ENCODE assay signal across 19 cellular contexts in genomic region chr12:88985631-88986030, GRCh38.
"Had no signal": no experiment of that assay in that cellular context is flagged by ENCODE, and none has a peak within 500 bp of the region (broad histone marks: within the 10 kb centered on the region; RNA-seq: fewer than 3 reads in every experiment).

No MANE protein-coding gene starts in this region.

- ATAC-seq: left ventricle myocardium superior, WTC11 had no signal

- H3K4me3 Mint-ChIP-seq: activated CD4-positive, alpha-beta T cell treated with anti-CD3 and anti-CD28 coated beads, Interleukin-2, amount 10 ng/mL, durations not matched to agents 7 days and 5 days; activated naive CD8-positive, alpha-beta T cell; endodermal cell; memory B cell; natural killer cell treated with Interleukin-12 subunit alpha and Interleukin-12 subunit beta and Interleukin-15 and Interleukin-18, amount 100 ng/mL, for 72 hours; WTC11 had no signal

- H3K4me1 Mint-ChIP-seq: activated CD4-positive, alpha-beta T cell treated with anti-CD3 and anti-CD28 coated beads, Interleukin-2, amount 10 ng/mL, durations not matched to agents 7 days and 5 days; memory B cell had no signal

- H3K4me3 ChIP-seq: dorsolateral prefrontal cortex, skin epidermis, tibial nerve, vagina had no signal

- H3K9me3 ChIP-seq: tibial nerve, vagina had no signal

- H3K27ac ChIP-seq: dorsolateral prefrontal cortex, skin epidermis, tibial nerve, vagina had no signal

- H3K4me1 ChIP-seq: vagina had no signal

- H3K36me3 ChIP-seq: tibial nerve, vagina had no signal

- DNase-seq: activated CD4-positive, alpha-beta T cell treated with anti-CD3 and anti-CD28 coated beads, Interleukin-2, amount 10 ng/mL, durations not matched to agents 7 days and 5 days; activated CD8-positive, alpha-beta memory T cell treated with anti-CD3 and anti-CD28 coated beads for 24 hours; activated gamma-delta T cell treated with Interleukin-2 at 50 U/mL for 16 hours; dorsolateral prefrontal cortex; endodermal cell; hippocampal formation; left ventricle myocardium superior; occipital lobe; stimulated activated CD4-positive, alpha-beta T cell treated with anti-CD3 and anti-CD28 coated beads, Interleukin-4, amount 100 ng/mL, for 4 hours; stimulated activated CD8-positive, alpha-beta memory T cell treated with anti-CD3 and anti-CD28 coated beads, Interleukin-4, amount 100 ng/mL, for 48 hours; stimulated activated naive CD4-positive, alpha-beta T cell treated with Interleukin-2 at 50 U/mL for 16 hours; substantia nigra had no signal

- H3K9me3 Mint-ChIP-seq: activated CD4-positive, alpha-beta T cell treated with anti-CD3 and anti-CD28 coated beads, Interleukin-2, amount 10 ng/mL, durations not matched to agents 7 days and 5 days; endodermal cell; memory B cell had no signal

- H3K27ac Mint-ChIP-seq: activated CD4-positive, alpha-beta T cell treated with anti-CD3 and anti-CD28 coated beads, Interleukin-2, amount 10 ng/mL, durations not matched to agents 7 days and 5 days; activated naive CD8-positive, alpha-beta T cell; endodermal cell; memory B cell; natural killer cell treated with Interleukin-12 subunit alpha and Interleukin-12 subunit beta and Interleukin-15 and Interleukin-18, amount 100 ng/mL, for 72 hours; WTC11 had no signal

- H3K36me3 Mint-ChIP-seq: activated naive CD8-positive, alpha-beta T cell; memory B cell; natural killer cell treated with Interleukin-12 subunit alpha and Interleukin-12 subunit beta and Interleukin-15 and Interleukin-18, amount 100 ng/mL, for 72 hours; WTC11 had no signal

- H3K27me3 ChIP-seq: tibial nerve, vagina had no signal
